28 cellular contexts compared by ENCODE assay signal in the genomic region with DNA sequence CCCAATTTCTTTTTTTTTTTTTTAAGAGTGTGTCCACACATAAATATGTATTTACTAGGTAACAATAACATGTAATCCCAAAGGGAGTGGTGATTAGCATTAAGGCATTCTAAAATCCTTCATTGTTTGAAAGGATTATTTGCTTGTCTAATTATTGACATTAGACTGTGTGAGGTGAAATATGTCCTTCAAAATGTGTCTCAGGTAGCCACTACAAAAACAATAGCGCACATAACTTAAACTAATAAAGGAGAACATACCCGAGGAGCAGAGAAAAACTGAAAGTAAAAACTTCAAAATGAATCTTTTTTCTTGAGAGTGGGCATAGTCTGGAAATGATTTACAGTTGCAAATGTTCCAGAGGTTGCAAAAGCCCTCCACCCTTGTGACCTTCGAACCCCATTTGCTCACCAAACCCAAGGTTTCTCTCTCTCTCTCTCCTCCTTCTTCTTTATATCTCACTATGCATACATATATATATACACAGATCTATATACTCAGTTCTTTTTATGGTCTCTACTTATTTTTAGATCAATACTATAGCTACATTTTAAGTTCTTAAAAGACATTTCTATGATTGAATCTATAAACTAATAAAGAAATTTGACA. TPM values are rescaled to one million over a fixed set of nuclear protein-coding genes. Genes with fewer than 3 reads are reported as not detected.
A peak's percentile ranks its signal among the peaks of the same experiment; 100 is the strongest.
DNase-seq lines count a peak whose midpoint lies in the region; ATAC-seq, FAIRE-seq and TF ChIP-seq lines count a peak whose summit lies in the region.
"Had no signal": no experiment of that assay in that cellular context is flagged by ENCODE, and none has a peak within 500 bp of the region (broad histone marks: within the 10 kb centered on the region; RNA-seq: fewer than 3 reads in every experiment).

No MANE protein-coding gene starts in this region.

- H3K27me3 ChIP-seq in OCI-LY3 (ENCODE audit: low read depth, low read length) (no peaks in the 10 kb centered on the region), small intestine (ENCODE audit: control insufficient read depth in 2 of 2, insufficient read depth in 2 of 2, low read length in 2 of 2) (no peaks in the 10 kb centered on the region)
- H3K27me3 ChIP-seq: adrenal gland, pancreas, right atrium auricular region had no signal

- FAIRE-seq in kidney (lab: Jason Lieb, UNC) (no peak), small intestine (lab: Jason Lieb, UNC) (no peak)
- FAIRE-seq: frontal cortex, HTR-8/SVneo, pancreas had no signal

- no peaks in the 10 kb centered on the region for H3K36me3 ChIP-seq in OCI-LY3 (replicated peaks; ENCODE audit: low read depth, low read length)
- H3K36me3 ChIP-seq in kidney (ENCODE audit: control insufficient read depth in 1 of 2, insufficient read depth in 2 of 2, low read length in 2 of 2), result no peaks in the 10 kb centered on the region
- H3K36me3 ChIP-seq in small intestine (ENCODE audit: control insufficient read depth in 2 of 2, insufficient read depth in 2 of 2, low read length in 2 of 2), result no peaks in the 10 kb centered on the region
- H3K36me3 ChIP-seq: adrenal gland, left ventricle myocardium inferior, pancreas, right atrium auricular region, thoracic aorta had no signal

- no peaks in the 10 kb centered on the region for H3K79me2 ChIP-seq in OCI-LY3 (ENCODE audit: low read length)

- H3K27ac ChIP-seq in OCI-LY3 (ENCODE audit: low read length) (no peak overlapping the region), kidney (ENCODE audit: low read depth in 2 of 2, low read length in 2 of 2) (no peak overlapping the region), small intestine (ENCODE audit: low read depth in 1 of 2, low read length in 1 of 2) (no peak overlapping the region)
- H3K27ac ChIP-seq: adrenal gland, epithelial cell of prostate, KMS-11, left ventricle myocardium inferior, pancreas, right atrium auricular region, thoracic aorta had no signal

- peak overlapping the region; percentile 41; the same call in 1 of the 2 replicates for H2AFZ ChIP-seq in OCI-LY3 (ENCODE audit: low read depth, low read length)
- H2AFZ ChIP-seq: GM23338 had no signal

- no peaks in the 10 kb centered on the region for H3K9me3 ChIP-seq in OCI-LY3 (ENCODE audit: insufficient read depth, low read length)
- peaks cover 0 to 7% of the 10 kb centered on the region in 2 donors for H3K9me3 ChIP-seq in kidney (ENCODE audit: control insufficient read depth in 1 of 2, low read length in 2 of 2)
- no peaks in the 10 kb centered on the region for H3K9me3 ChIP-seq in small intestine (ENCODE audit: control insufficient read depth, low read depth)
- H3K9me3 ChIP-seq: adrenal gland, pancreas, right atrium auricular region, thoracic aorta had no signal

- WGBS in small intestine, 3 donors, result 13 to 50% (median 32%) methylated on average over 3 of the region's 3 CpGs

- H3K9ac ChIP-seq in OCI-LY3 (ENCODE audit: low read length) (no peak overlapping the region), kidney (ENCODE audit: low read length in 2 of 2) (no peak overlapping the region)
- H3K9ac ChIP-seq: KMS-11 had no signal

- ATAC-seq in GM18870 (IDR thresholded peaks at IDR 0.05; ENCODE audit: unreplicated experiment) (peak; percentile 49), HG03354 (IDR thresholded peaks at IDR 0.05; ENCODE audit: poor library complexity, severe bottlenecking, unreplicated experiment) (no peak)
- ATAC-seq: activated CD4-positive, CD25-positive, alpha-beta regulatory T cell treated with anti-CD3 and anti-CD28 coated beads, Interleukin-2, amount 50 U/mL, for 24 hours; activated CD8-positive, alpha-beta T cell treated with anti-CD3 and anti-CD28 coated beads, Interleukin-2, amount 10 ng/mL, durations not matched to agents 7 days and 5 days; GM23338; natural killer cell; pancreas; stimulated activated naive CD8-positive, alpha-beta T cell treated with anti-CD3 and anti-CD28 coated beads, Interleukin-15, Interleukin-2, amounts not matched to agents 100 U/mL and 50 U/mL, for 24 hours; T-cell had no signal

- no peak overlapping the region; the same call in 1 of the 2 replicates for H3K4me2 ChIP-seq in OCI-LY3 (ENCODE audit: low read length)
- H3K4me2 ChIP-seq: GM23338, KMS-11 had no signal

- no peak for TF ChIP-seq CTCF in OCI-LY3 (IDR thresholded peaks at IDR 0.05; ENCODE audit: low read depth, low read length)
- no peak for TF ChIP-seq CTCF in kidney (IDR thresholded peaks at IDR 0.05; ENCODE audit: borderline replicate concordance, extremely low read depth, insufficient read depth)

- no peaks in the 10 kb centered on the region for H4K20me1 ChIP-seq in OCI-LY3 (ENCODE audit: insufficient read depth, low read length)

- DNase-seq in kidney (no peak), small intestine (peak; percentile 11), NCI-H345 (lab: John Stamatoyannopoulos, UW) (no peak)
- no peak for DNase-seq in stimulated activated naive CD4-positive, alpha-beta T cell (lab: John Stamatoyannopoulos, UW)
- DNase-seq: activated CD8-positive, alpha-beta T cell treated with anti-CD3 and anti-CD28 coated beads, Interleukin-2, amount 10 ng/mL, durations not matched to agents 7 days and 5 days; activated effector memory CD4-positive, alpha-beta T cell treated with anti-CD3 and anti-CD28 coated beads, Interleukin-2, amount 50 U/mL, for 16 hours; adrenal gland; CD4-positive, CD25-positive, alpha-beta regulatory T cell; DMS 273 treated with DMSO at 0.1 percent for 48 hours; effector CD4-positive, alpha-beta T cell; left ventricle myocardium inferior; natural killer cell; NCI-H146; NCI-H524; pancreas; stimulated activated naive CD8-positive, alpha-beta T cell treated with anti-CD3 and anti-CD28 coated beads, Interleukin-15, Interleukin-2, amounts not matched to agents 100 U/mL and 50 U/mL, for 24 hours; T-cell had no signal

- H3K4me3 ChIP-seq in OCI-LY3 (ENCODE audit: low read length) (no peak overlapping the region), kidney (ENCODE audit: low read length in 2 of 2) (peak overlapping the region; percentile 36 to 50), small intestine (ENCODE audit: low read depth in 1 of 2, low read length in 2 of 2) (no peak overlapping the region)
- H3K4me3 ChIP-seq: adrenal gland, GM23338, left ventricle myocardium inferior, pancreas, right atrium auricular region, thoracic aorta had no signal

- H3K4me1 ChIP-seq in OCI-LY3 (ENCODE audit: low read length) (no peaks in the 10 kb centered on the region), kidney (ENCODE audit: control insufficient read depth in 1 of 2, insufficient read depth in 1 of 2, low read depth in 1 of 2, low read length in 2 of 2) (no peaks in the 10 kb centered on the region), small intestine (ENCODE audit: control insufficient read depth in 2 of 2, insufficient read depth in 1 of 2, low read depth in 1 of 2, low read length in 1 of 2) (no peaks in the 10 kb centered on the region)
- H3K4me1 ChIP-seq: adrenal gland, left ventricle myocardium inferior, pancreas, right atrium auricular region had no signal

- intact Hi-C loops in kidney (cut with DNase I), result no loop called here

RNA-seq across cellular contexts. Expression of a gene that starts 24.4 kb away (rescaled TPM):
- total RNA-seq in kidney, result 12.9 TPM
- polyA plus RNA-seq in kidney (ENCODE audit: insufficient read depth, low read depth, low replicate concordance) (21.3 TPM), small intestine (1 to 10 TPM; 1.9 to 5.2 (median 2.5) TPM)
- total RNA-seq: activated CD8-positive, alpha-beta T cell treated with anti-CD3 and anti-CD28 coated beads, Interleukin-2, amount 10 ng/mL, durations not matched to agents 7 days and 5 days; CD4-positive, CD25-positive, alpha-beta regulatory T cell; natural killer cell had no signal
- polyA plus RNA-seq: CD4-positive, CD25-positive, alpha-beta regulatory T cell had no signal

Comparison
In these comparisons a context has a peak if more than half of its experiments do, and no peak if none do; other contexts are left out.
1. H3K4me3 ChIP-seq: peak in kidney (2 of 2); none in OCI-LY3 (single experiment) and small intestine (0 of 2).